ENCODE assay signal across 11 cellular contexts in genomic region chr1:227888404-227889046, GRCh38. TPM values are rescaled to one million over a fixed set of nuclear protein-coding genes. Genes with fewer than 3 reads are reported as not detected.
A peak's percentile ranks its signal among the peaks of the same experiment; 100 is the strongest.
DNase-seq lines count a peak whose midpoint lies in the region; ATAC-seq and TF ChIP-seq lines count a peak whose summit lies in the region.
"Had no signal": no experiment of that assay in that cellular context is flagged by ENCODE, and none has a peak within 500 bp of the region (broad histone marks: within the 10 kb centered on the region; RNA-seq: fewer than 3 reads in every experiment).

No MANE protein-coding gene starts in this region.

- TF ChIP-seq EP300 in SK-N-SH (IDR thresholded peaks at IDR 0.05; ENCODE audit: borderline replicate concordance in 1 of 2, low read depth in 1 of 2, low read length in 1 of 2), result no peak
- no peak for TF ChIP-seq EP300 in sigmoid colon (IDR thresholded peaks at IDR 0.05)

- ATAC-seq in SK-N-SH treated with all-trans-retinoic acid at 6 μM for 48 hours, result no peak
- no peak for ATAC-seq in left ventricle myocardium superior
- no peak for ATAC-seq in HG03196 (IDR thresholded peaks at IDR 0.05; ENCODE audit: unreplicated experiment)
- no peak for ATAC-seq in HG02678 (IDR thresholded peaks at IDR 0.05; ENCODE audit: unreplicated experiment)

- no peak overlapping the region for H2AFZ ChIP-seq in SK-N-SH (ENCODE audit: low read depth)

- POLR2A ChIA-PET in SK-N-SH (lab: Yijun Ruan, JAX), result interaction anchor here (0.6 kb wide), 1 partner anchor 126 kb away, joined by 4 read pairs; no protein-coding TSS in a partner anchor

- no peaks in the 10 kb centered on the region for H3K9me2 ChIP-seq in SK-N-SH

- no peaks in the 10 kb centered on the region for H3K9me3 ChIP-seq in SK-N-SH
- no peaks in the 10 kb centered on the region for H3K9me3 ChIP-seq in NT2/D1 (ENCODE audit: insufficient read depth, low read length)
- no peaks in the 10 kb centered on the region for H3K9me3 ChIP-seq in sigmoid colon

- TF ChIP-seq POLR2A in sigmoid colon (IDR thresholded peaks at IDR 0.05), result no peak

- no CpG with 5 or more reads among the region's 8 CpGs for WGBS in SK-N-SH (ENCODE audit: low lambda C conversion rate)
- 84 to 92% methylated on average over 8 of the region's 8 CpGs for WGBS in sigmoid colon, 2 donors

- no peaks in the 10 kb centered on the region for H3K79me2 ChIP-seq in SK-N-SH (ENCODE audit: insufficient read depth)

- no peak for TF ChIP-seq RAD21 in SK-N-SH (IDR thresholded peaks at IDR 0.05; ENCODE audit: low read length)

- H3K36me3 ChIP-seq in SK-N-SH (replicated peaks in 1 of 2; ENCODE audit: control insufficient read depth in 1 of 2, insufficient read depth in 2 of 2, low read length in 1 of 2) (no peaks in the 10 kb centered on the region), NT2/D1 (ENCODE audit: insufficient read depth, insufficient read length, low read length) (no peaks in the 10 kb centered on the region), sigmoid colon (no peaks in the 10 kb centered on the region)

- H3K27me3 ChIP-seq in SK-N-SH (ENCODE audit: insufficient read depth) (no peaks in the 10 kb centered on the region), NT2/D1 (ENCODE audit: insufficient read depth, insufficient read length) (no peaks in the 10 kb centered on the region), sigmoid colon (no peaks in the 10 kb centered on the region)

- H3K27ac ChIP-seq in SK-N-SH (ENCODE audit: low read depth in 2 of 2, low read length in 1 of 2) (no peak overlapping the region), sigmoid colon (peak overlapping the region; percentile 91 to 99 (median 96))

- H3K4me3 ChIP-seq in SK-N-SH (ENCODE audit: low read depth in 2 of 2, low read length in 1 of 2) (no peak overlapping the region), NT2/D1 (ENCODE audit: insufficient read length, low read depth) (no peak overlapping the region), sigmoid colon (peak overlapping the region in 1 of 4 donors; percentile 64)

- CTCF ChIA-PET in SK-N-SH (lab: Yijun Ruan, JAX), result no interaction called here

- H3F3A ChIP-seq in SK-N-SH (replicated peaks; ENCODE audit: insufficient read depth), result no peaks in the 10 kb centered on the region

- H3K4me1 ChIP-seq in SK-N-SH (ENCODE audit: control insufficient read depth in 1 of 2, insufficient read depth in 2 of 2, low read depth in 1 of 2, low read length in 1 of 2) (no peaks in the 10 kb centered on the region; a peak in 1 of 4 replicates), NT2/D1 (ENCODE audit: insufficient read depth, insufficient read length) (peaks cover 41% of the 10 kb centered on the region), sigmoid colon (peaks cover 0 to 33% (median 22%) of the 10 kb centered on the region in 4 donors)

- H3K4me2 ChIP-seq in SK-N-SH, result no peak overlapping the region

- intact Hi-C loops in left ventricle myocardium superior (cut with micrococcal nuclease) (no loop called here), sigmoid colon (cut with DNase I) (loop anchor here (1.0 to 10.0 kb wide), 4 partner anchors 54 to 324 kb away; partner anchors contain the start of genes ARF1, IBA57 and ZNF678)

- H3K9ac ChIP-seq in SK-N-SH (no peak overlapping the region), NT2/D1 (ENCODE audit: insufficient read length, low read depth) (peak overlapping the region; percentile 43)

- no peaks in the 10 kb centered on the region for H4K20me1 ChIP-seq in SK-N-SH (ENCODE audit: insufficient read depth)

- peak; percentile 16 for DNase-seq in SK-N-SH
- no peak for DNase-seq in NT2/D1 (ENCODE audit: low read depth, low spot score)
- DNase-seq in left ventricle myocardium superior, result peak; percentile 29
- DNase-seq in sigmoid colon, result peak; percentile 67
- DNase-seq in C1 segment of cervical spinal cord (lab: John Stamatoyannopoulos, UW), result no peak
- DNase-seq: DMS 273 treated with DMSO at 0.1 percent for 48 hours, NCI-H446 had no signal

- no peak for TF ChIP-seq CTCF in SK-N-SH (IDR thresholded peaks at IDR 0.05)
- no peak for TF ChIP-seq CTCF in sigmoid colon (IDR thresholded peaks at IDR 0.05)

TF ChIP-seq in SK-N-SH, 30 proteins besides CTCF, POLR2A, EP300 and RAD21 (continues in another document):
- TF ChIP-seq FOXM1 (IDR thresholded peaks at IDR 0.05; ENCODE audit: low read depth) (no peak), TAF1 (IDR thresholded peaks at IDR 0.05; ENCODE audit: borderline replicate concordance, low read depth, low read length) (no peak), PBX3 (IDR thresholded peaks at IDR 0.05) (no peak), MAX (IDR thresholded peaks at IDR 0.05; ENCODE audit: low read depth) (no peak), SMC3 (IDR thresholded peaks at IDR 0.05; ENCODE audit: low read depth, low read length) (no peak), MXI1 (IDR thresholded peaks at IDR 0.05; ENCODE audit: low read depth, low read length) (no peak), JUND (IDR thresholded peaks at IDR 0.05) (no peak)
- TF ChIP-seq, protein P1, sequence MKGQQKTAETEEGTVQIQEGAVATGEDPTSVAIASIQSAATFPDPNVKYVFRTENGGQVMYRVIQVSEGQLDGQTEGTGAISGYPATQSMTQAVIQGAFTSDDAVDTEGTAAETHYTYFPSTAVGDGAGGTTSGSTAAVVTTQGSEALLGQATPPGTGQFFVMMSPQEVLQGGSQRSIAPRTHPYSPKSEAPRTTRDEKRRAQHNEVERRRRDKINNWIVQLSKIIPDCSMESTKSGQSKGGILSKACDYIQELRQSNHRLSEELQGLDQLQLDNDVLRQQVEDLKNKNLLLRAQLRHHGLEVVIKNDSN (IDR thresholded peaks at IDR 0.05; ENCODE audit: borderline replicate concordance, low read depth), result no peak

TF ChIP-seq in SK-N-SH treated with all-trans-retinoic acid at 6 μM for 48 hours, 23 proteins besides CTCF, POLR2A, EP300 and RAD21:
- no peak for TF ChIP-seq ZNF565 (CRISPR knock-in tag; conservative IDR thresholded peaks at IDR 0.05; ENCODE audit: low read depth)
- no peak for TF ChIP-seq CSDC2 (CRISPR knock-in tag; IDR thresholded peaks at IDR 0.05)
- TF ChIP-seq, protein P2, sequence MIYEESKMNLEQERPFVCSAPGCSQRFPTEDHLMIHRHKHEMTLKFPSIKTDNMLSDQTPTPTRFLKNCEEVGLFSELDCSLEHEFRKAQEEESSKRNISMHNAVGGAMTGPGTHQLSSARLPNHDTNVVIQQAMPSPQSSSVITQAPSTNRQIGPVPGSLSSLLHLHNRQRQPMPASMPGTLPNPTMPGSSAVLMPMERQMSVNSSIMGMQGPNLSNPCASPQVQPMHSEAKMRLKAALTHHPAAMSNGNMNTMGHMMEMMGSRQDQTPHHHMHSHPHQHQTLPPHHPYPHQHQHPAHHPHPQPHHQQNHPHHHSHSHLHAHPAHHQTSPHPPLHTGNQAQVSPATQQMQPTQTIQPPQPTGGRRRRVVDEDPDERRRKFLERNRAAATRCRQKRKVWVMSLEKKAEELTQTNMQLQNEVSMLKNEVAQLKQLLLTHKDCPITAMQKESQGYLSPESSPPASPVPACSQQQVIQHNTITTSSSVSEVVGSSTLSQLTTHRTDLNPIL (CRISPR knock-in tag; IDR thresholded peaks at IDR 0.05; ENCODE audit: low read depth), result no peak
- TF ChIP-seq TCF4 (CRISPR knock-in tag; IDR thresholded peaks at IDR 0.05; ENCODE audit: borderline replicate concordance), result no peak
- TF ChIP-seq PPARA (CRISPR knock-in tag; IDR thresholded peaks at IDR 0.05; ENCODE audit: borderline replicate concordance), result no peak
- no peak for TF ChIP-seq OSR1 (CRISPR knock-in tag; IDR thresholded peaks at IDR 0.05)
- TF ChIP-seq ZC3H10 (CRISPR knock-in tag; IDR thresholded peaks at IDR 0.05), result no peak
- TF ChIP-seq ZFP3 (CRISPR knock-in tag; IDR thresholded peaks at IDR 0.05), result no peak
- TF ChIP-seq RARB (CRISPR knock-in tag; IDR thresholded peaks at IDR 0.05), result no peak
- no peak for TF ChIP-seq ISL1 (CRISPR knock-in tag; IDR thresholded peaks at IDR 0.05)
- TF ChIP-seq, protein P3, sequence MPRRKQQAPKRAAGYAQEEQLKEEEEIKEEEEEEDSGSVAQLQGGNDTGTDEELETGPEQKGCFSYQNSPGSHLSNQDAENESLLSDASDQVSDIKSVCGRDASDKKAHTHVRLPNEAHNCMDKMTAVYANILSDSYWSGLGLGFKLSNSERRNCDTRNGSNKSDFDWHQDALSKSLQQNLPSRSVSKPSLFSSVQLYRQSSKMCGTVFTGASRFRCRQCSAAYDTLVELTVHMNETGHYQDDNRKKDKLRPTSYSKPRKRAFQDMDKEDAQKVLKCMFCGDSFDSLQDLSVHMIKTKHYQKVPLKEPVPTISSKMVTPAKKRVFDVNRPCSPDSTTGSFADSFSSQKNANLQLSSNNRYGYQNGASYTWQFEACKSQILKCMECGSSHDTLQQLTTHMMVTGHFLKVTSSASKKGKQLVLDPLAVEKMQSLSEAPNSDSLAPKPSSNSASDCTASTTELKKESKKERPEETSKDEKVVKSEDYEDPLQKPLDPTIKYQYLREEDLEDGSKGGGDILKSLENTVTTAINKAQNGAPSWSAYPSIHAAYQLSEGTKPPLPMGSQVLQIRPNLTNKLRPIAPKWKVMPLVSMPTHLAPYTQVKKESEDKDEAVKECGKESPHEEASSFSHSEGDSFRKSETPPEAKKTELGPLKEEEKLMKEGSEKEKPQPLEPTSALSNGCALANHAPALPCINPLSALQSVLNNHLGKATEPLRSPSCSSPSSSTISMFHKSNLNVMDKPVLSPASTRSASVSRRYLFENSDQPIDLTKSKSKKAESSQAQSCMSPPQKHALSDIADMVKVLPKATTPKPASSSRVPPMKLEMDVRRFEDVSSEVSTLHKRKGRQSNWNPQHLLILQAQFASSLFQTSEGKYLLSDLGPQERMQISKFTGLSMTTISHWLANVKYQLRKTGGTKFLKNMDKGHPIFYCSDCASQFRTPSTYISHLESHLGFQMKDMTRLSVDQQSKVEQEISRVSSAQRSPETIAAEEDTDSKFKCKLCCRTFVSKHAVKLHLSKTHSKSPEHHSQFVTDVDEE (CRISPR knock-in tag; IDR thresholded peaks at IDR 0.05), result no peak
- no peak for TF ChIP-seq TOX (CRISPR knock-in tag; IDR thresholded peaks at IDR 0.05; ENCODE audit: borderline replicate concordance)
- no peak for TF ChIP-seq GLIS3 (CRISPR knock-in tag; IDR thresholded peaks at IDR 0.05)

RNA-seq across cellular contexts. Expression of gene WNT9A, which starts 59.2 kb away (rescaled TPM):
- polyA plus RNA-seq in SK-N-SH (2012; rRNA removed), result 0.31 and 0.36 TPM in 2 replicates
- polyA plus RNA-seq in SK-N-SH (2012; cell fraction: cytosol; rRNA removed), result 0.26 and 0.31 TPM in 2 replicates
- polyA plus RNA-seq in SK-N-SH (2012; cell fraction: nucleus; rRNA removed), result 0.50 and 0.67 TPM in 2 replicates
- 2.5 TPM for total RNA-seq in left ventricle myocardium superior
- total RNA-seq in sigmoid colon, result 10 to 100 TPM in 1 of 4 donors, 1 to 10 TPM in 3; 6.4 to 25.5 (median 8.7) TPM
- polyA plus RNA-seq in sigmoid colon, result 1 to 10 TPM in 1 of 3 donors, under 1 TPM in 2; 0.23 to 2.8 (median 0.60) TPM
- total RNA-seq: HT-29 had no signal

Comparison
In these comparisons a context has a peak if more than half of its experiments do, and no peak if none do; other contexts are left out.
1. DNase-seq: peak in SK-N-SH (single experiment), left ventricle myocardium superior (single experiment) and sigmoid colon (single experiment); none in NT2/D1 (single experiment) and C1 segment of cervical spinal cord (0 of 14).
2. H3K27ac ChIP-seq: peak in sigmoid colon (4 of 4); none in SK-N-SH (0 of 2).